Comparison of ENCODE assay signal across 1 cellular context in the genomic region with DNA sequence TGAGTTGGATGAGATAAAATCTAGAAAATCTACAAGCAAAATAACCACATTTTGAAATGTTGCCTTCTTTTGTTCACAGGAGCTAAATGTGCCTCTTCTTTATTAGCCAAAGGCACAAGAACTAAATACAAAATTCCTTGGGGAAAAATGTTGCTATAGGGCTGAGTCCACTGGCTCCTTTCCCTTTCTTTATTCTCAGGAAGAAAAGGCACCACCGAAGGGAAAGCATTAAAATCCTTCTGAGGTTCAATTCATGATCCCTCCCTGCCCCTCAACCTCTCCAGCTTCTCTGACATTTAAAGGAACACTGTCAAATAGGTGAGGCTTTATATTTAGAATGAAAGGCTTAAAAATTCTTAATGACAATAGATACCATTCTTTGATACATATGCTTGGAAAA.
TF ChIP-seq lines count a peak whose summit lies in the region.

No MANE protein-coding gene starts in this region.

TF ChIP-seq in SK-N-SH treated with all-trans-retinoic acid at 6 μM for 48 hours, 23 proteins besides CTCF, POLR2A, EP300 and RAD21 (continued from another document):
- TF ChIP-seq, protein P1, sequence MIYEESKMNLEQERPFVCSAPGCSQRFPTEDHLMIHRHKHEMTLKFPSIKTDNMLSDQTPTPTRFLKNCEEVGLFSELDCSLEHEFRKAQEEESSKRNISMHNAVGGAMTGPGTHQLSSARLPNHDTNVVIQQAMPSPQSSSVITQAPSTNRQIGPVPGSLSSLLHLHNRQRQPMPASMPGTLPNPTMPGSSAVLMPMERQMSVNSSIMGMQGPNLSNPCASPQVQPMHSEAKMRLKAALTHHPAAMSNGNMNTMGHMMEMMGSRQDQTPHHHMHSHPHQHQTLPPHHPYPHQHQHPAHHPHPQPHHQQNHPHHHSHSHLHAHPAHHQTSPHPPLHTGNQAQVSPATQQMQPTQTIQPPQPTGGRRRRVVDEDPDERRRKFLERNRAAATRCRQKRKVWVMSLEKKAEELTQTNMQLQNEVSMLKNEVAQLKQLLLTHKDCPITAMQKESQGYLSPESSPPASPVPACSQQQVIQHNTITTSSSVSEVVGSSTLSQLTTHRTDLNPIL (CRISPR knock-in tag; IDR thresholded peaks at IDR 0.05; ENCODE audit: low read depth): no peak
